8 cellular contexts compared by ENCODE assay signal in genomic region chr3:129026728-129027543, GRCh38. TPM values are rescaled to one million over a fixed set of nuclear protein-coding genes. Genes with fewer than 3 reads are reported as not detected.
A peak's percentile ranks its signal among the peaks of the same experiment; 100 is the strongest.
DNase-seq lines count a peak whose midpoint lies in the region; ATAC-seq and TF ChIP-seq lines count a peak whose summit lies in the region.

No MANE protein-coding gene starts in this region.

- peak in 2 of 4 donors; percentile 52 to 70 for TF ChIP-seq POLR2A in upper lobe of left lung (IDR thresholded peaks at IDR 0.05)

- ATAC-seq in HG02571 (IDR thresholded peaks at IDR 0.05; ENCODE audit: unreplicated experiment) (peak; percentile 98), SK-N-SH treated with all-trans-retinoic acid at 6 μM for 48 hours (peak; percentile 99), heart right ventricle (peak; percentile 86 to 95 (median 90)), upper lobe of left lung (ENCODE audit: low FRiP score in 2 of 2) (peak; percentile 92 to 95)
- peak; percentile 100 for ATAC-seq in activated naive CD8-positive, alpha-beta T cell treated with anti-CD3 and anti-CD28 coated beads, Interleukin-2, amount 10 ng/mL, durations not matched to agents 7 days and 5 days (ENCODE audit: low read depth)

- peaks cover 9 to 57% (median 31%) of the 10 kb centered on the region in 9 donors for H3K4me1 ChIP-seq in heart right ventricle
- peaks cover 18 to 45% (median 33%) of the 10 kb centered on the region in 4 donors for H3K4me1 ChIP-seq in upper lobe of left lung

- WGBS in heart right ventricle, 2 donors = 6 to 7% methylated on average over 54 of the region's 54 CpGs
- WGBS in upper lobe of left lung, 2 donors = 10 to 31% methylated on average over 5 to 31 of the region's 54 CpGs

- POLR2A ChIA-PET in activated naive CD8-positive, alpha-beta T cell treated with anti-CD3 and anti-CD28 coated beads, Interleukin-2, amount 10 ng/mL, durations not matched to agents 7 days and 5 days (lab: Charles Lee) = interaction anchor here (0.6 to 4.1 kb wide), 24 partner anchors 10 to 289 kb away, joined by 3 to 87 read pairs (median 6); partner anchors contain the start of genes ACAD9, COPG1, HMCES and RAB43

- H3K4me3 ChIP-seq in heart right ventricle = peak overlapping the region; percentile 27 to 65 (median 55)
- peak overlapping the region in 3 of 4 donors; percentile 40 to 57 (median 50) for H3K4me3 ChIP-seq in upper lobe of left lung

- peak in 1 of 4 donors; percentile 19 for TF ChIP-seq EP300 in upper lobe of left lung (IDR thresholded peaks at IDR 0.05)

- H3K27me3 ChIP-seq in heart right ventricle (no peaks in the 10 kb centered on the region), upper lobe of left lung (no peaks in the 10 kb centered on the region)

- intact Hi-C loops in heart right ventricle (cut with DNase I) = loop anchor here in 1 of 10 donors (5.0 kb wide), 1 partner anchor 35 kb away; the partner anchor contains the start of gene CFAP92
- intact Hi-C loops in posterior cingulate gyrus (cut with DNase I) = no loop called here

- H3K27ac ChIP-seq in heart right ventricle (peak overlapping the region in 9 of 10 donors; percentile 55 to 93 (median 75)), upper lobe of left lung (peak overlapping the region; percentile 63 to 87 (median 77))

- TF ChIP-seq CTCF in GM10266 (IDR thresholded peaks at IDR 0.05; ENCODE audit: control insufficient read depth, insufficient read depth, low read depth, missing control alignments) = peak; percentile 76
- TF ChIP-seq CTCF in heart right ventricle (IDR thresholded peaks at IDR 0.05) = peak; percentile 54 to 90 (median 79)
- peak; percentile 65 to 95 (median 92) for TF ChIP-seq CTCF in upper lobe of left lung (IDR thresholded peaks at IDR 0.05)

- H3K27me3 Mint-ChIP-seq in activated naive CD8-positive, alpha-beta T cell treated with anti-CD3 and anti-CD28 coated beads, Interleukin-2, amount 10 ng/mL, durations not matched to agents 7 days and 5 days = no peaks in the 10 kb centered on the region

- H3K36me3 ChIP-seq in heart right ventricle (peaks cover 0 to 11% (median 0%) of the 10 kb centered on the region in 9 donors), upper lobe of left lung (peaks cover 0 to 4% (median 0%) of the 10 kb centered on the region in 4 donors)

- H3K9me3 Mint-ChIP-seq in activated naive CD8-positive, alpha-beta T cell treated with anti-CD3 and anti-CD28 coated beads, Interleukin-2, amount 10 ng/mL, durations not matched to agents 7 days and 5 days = no peaks in the 10 kb centered on the region

- peaks cover 0 to 5% (median 0%) of the 10 kb centered on the region in 11 donors for H3K9me3 ChIP-seq in heart right ventricle
- H3K9me3 ChIP-seq in upper lobe of left lung = no peaks in the 10 kb centered on the region

- DNase-seq in GM10266 (ENCODE audit: extremely low spot score) (peak; percentile 98), MV-4-11 (lab: John Stamatoyannopoulos, UW) (peak; percentile 93), heart right ventricle (peak; percentile 90 to 91), posterior cingulate gyrus (peak; percentile 64 to 98 (median 82)), upper lobe of left lung (peak; percentile 96 to 97)
- peak; percentile 95 for DNase-seq in activated naive CD8-positive, alpha-beta T cell treated with anti-CD3 and anti-CD28 coated beads, Interleukin-2, amount 10 ng/mL, durations not matched to agents 7 days and 5 days

- H3K36me3 Mint-ChIP-seq in activated naive CD8-positive, alpha-beta T cell treated with anti-CD3 and anti-CD28 coated beads, Interleukin-2, amount 10 ng/mL, durations not matched to agents 7 days and 5 days = no peaks in the 10 kb centered on the region

- H3K27ac Mint-ChIP-seq in activated naive CD8-positive, alpha-beta T cell treated with anti-CD3 and anti-CD28 coated beads, Interleukin-2, amount 10 ng/mL, durations not matched to agents 7 days and 5 days = peak overlapping the region; percentile 89

- H3K4me3 Mint-ChIP-seq in activated naive CD8-positive, alpha-beta T cell treated with anti-CD3 and anti-CD28 coated beads, Interleukin-2, amount 10 ng/mL, durations not matched to agents 7 days and 5 days = peak overlapping the region; percentile 75

- H3K4me1 Mint-ChIP-seq in activated naive CD8-positive, alpha-beta T cell treated with anti-CD3 and anti-CD28 coated beads, Interleukin-2, amount 10 ng/mL, durations not matched to agents 7 days and 5 days = peaks cover 20% of the 10 kb centered on the region

TF ChIP-seq in SK-N-SH treated with all-trans-retinoic acid at 6 μM for 48 hours, 23 proteins besides CTCF, POLR2A, EP300 and RAD21:
- TF ChIP-seq GLIS3 (CRISPR knock-in tag; IDR thresholded peaks at IDR 0.05) = no peak
- TF ChIP-seq ZNF70 (CRISPR knock-in tag; IDR thresholded peaks at IDR 0.05) = peak; percentile 80

RNA-seq across cellular contexts. Expression of gene EFCC1, which starts 25.8 kb away (rescaled TPM):
- under 1 TPM; 0.14 to 0.23 TPM for total RNA-seq in activated naive CD8-positive, alpha-beta T cell treated with anti-CD3 and anti-CD28 coated beads, Interleukin-2, amount 10 ng/mL, durations not matched to agents 7 days and 5 days
- 1 to 10 TPM; 1.0 to 3.3 (median 2.1) TPM for total RNA-seq in heart right ventricle
- polyA plus RNA-seq in heart right ventricle = 1 to 10 TPM; 1.4 to 3.1 TPM
- 10 to 100 TPM in 3 of 6 donors, 1 to 10 TPM in 3; 3.1 to 20.6 (median 11.4) TPM for total RNA-seq in upper lobe of left lung

RNA-seq across cellular contexts. Expression of gene CFAP92, which starts 33.1 kb away (rescaled TPM):
- under 1 TPM in 1 of 2 experiments, not detected in 1; 0.22 TPM for total RNA-seq in activated naive CD8-positive, alpha-beta T cell treated with anti-CD3 and anti-CD28 coated beads, Interleukin-2, amount 10 ng/mL, durations not matched to agents 7 days and 5 days
- total RNA-seq in heart right ventricle (1 to 10 TPM in 2 of 10 donors, under 1 TPM in 8; 0.12 to 1.2 (median 0.41) TPM), upper lobe of left lung (10 to 100 TPM in 2 of 6 donors, 1 to 10 TPM in 3, under 1 TPM in 1; 0.66 to 21.3 (median 5.0) TPM)
- polyA plus RNA-seq in heart right ventricle = under 1 TPM; 0.12 to 0.44 TPM

RNA-seq across cellular contexts. Expression of gene GP9, which starts 33.6 kb away (rescaled TPM):
- not detected for total RNA-seq in activated naive CD8-positive, alpha-beta T cell treated with anti-CD3 and anti-CD28 coated beads, Interleukin-2, amount 10 ng/mL, durations not matched to agents 7 days and 5 days
- total RNA-seq in heart right ventricle (not detected), upper lobe of left lung (10 to 100 TPM in 1 of 6 donors, 1 to 10 TPM in 2, under 1 TPM in 2, not detected in 1; 0.47 to 12.0 (median 4.3) TPM)
- under 1 TPM in 1 of 2 donors, not detected in 1; 0.13 TPM for polyA plus RNA-seq in heart right ventricle

Comparison
In these comparisons a context has a peak if more than half of its experiments do, and no peak if none do; other contexts are left out.
1. Peak in every context shown above with its lines: DNase-seq, ATAC-seq, H3K4me3 ChIP-seq and H3K27ac ChIP-seq.